ENCODE assay signal across 8 cellular contexts in genomic region chr17:56715613-56716357, GRCh38.
A peak's percentile ranks its signal among the peaks of the same experiment; 100 is the strongest.
DNase-seq lines count a peak whose midpoint lies in the region; ATAC-seq and TF ChIP-seq lines count a peak whose summit lies in the region.

No MANE protein-coding gene starts in this region.

- no peaks in the 10 kb centered on the region for H3K27me3 Mint-ChIP-seq in activated T-cell treated with anti-CD3 and anti-CD28 coated beads, Interleukin-2, amount 50 U/mL, for 72 hours (ENCODE audit: low read depth)

- TF ChIP-seq POLR2A in suprapubic skin (IDR thresholded peaks at IDR 0.05): no peak

- H3K27ac ChIP-seq in suprapubic skin: no peak overlapping the region

- peaks cover 0 to 4% of the 10 kb centered on the region in 2 donors for H3K36me3 Mint-ChIP-seq in activated T-cell treated with anti-CD3 and anti-CD28 coated beads, Interleukin-2, amount 50 U/mL, for 72 hours (ENCODE audit: insufficient read depth in 2 of 2)

- H3K4me1 Mint-ChIP-seq in activated T-cell treated with anti-CD3 and anti-CD28 coated beads, Interleukin-2, amount 50 U/mL, for 72 hours (ENCODE audit: low read depth): peaks cover 15% of the 10 kb centered on the region

- H3K9me3 ChIP-seq in suprapubic skin: no peaks in the 10 kb centered on the region

- no peaks in the 10 kb centered on the region for H3K4me1 ChIP-seq in suprapubic skin

- no peak overlapping the region for H3K27ac Mint-ChIP-seq in activated T-cell treated with anti-CD3 and anti-CD28 coated beads, Interleukin-2, amount 50 U/mL, for 72 hours

- H3K4me3 ChIP-seq in LNCaP clone FGC (ENCODE audit: low read depth, low read length) (no peak overlapping the region), fibroblast of the aortic adventitia (ENCODE audit: low read depth, low read length) (no peak overlapping the region), suprapubic skin (no peak overlapping the region)

- H3K27me3 ChIP-seq in suprapubic skin: peaks cover 3% of the 10 kb centered on the region

- WGBS in suprapubic skin: 20% methylated on average over 8 of the region's 8 CpGs

- TF ChIP-seq EP300 in suprapubic skin (IDR thresholded peaks at IDR 0.05): no peak

- no peak overlapping the region for H3K4me3 Mint-ChIP-seq in activated T-cell treated with anti-CD3 and anti-CD28 coated beads, Interleukin-2, amount 50 U/mL, for 72 hours

- no peaks in the 10 kb centered on the region for H3K36me3 ChIP-seq in suprapubic skin

- ATAC-seq in activated T-cell treated with anti-CD3 and anti-CD28 coated beads, Interleukin-2, amount 50 U/mL, for 72 hours (replicated peaks in 1 of 2): peak; percentile 92 to 97

- peaks cover 0 to 2% of the 10 kb centered on the region in 2 donors for H3K9me3 Mint-ChIP-seq in activated T-cell treated with anti-CD3 and anti-CD28 coated beads, Interleukin-2, amount 50 U/mL, for 72 hours

- TF ChIP-seq CTCF in LNCaP clone FGC (IDR thresholded peaks at IDR 0.05; ENCODE audit: control insufficient read depth, extremely low read depth, insufficient read depth) (peak; percentile 82), fibroblast of the aortic adventitia (IDR thresholded peaks at IDR 0.05; ENCODE audit: insufficient read depth, low read length) (peak; percentile 82), suprapubic skin (IDR thresholded peaks at IDR 0.05) (peak; percentile 46 to 72)

- DNase-seq in ELF-1 (ENCODE audit: low read depth, low spot score) (peak; percentile 88), H4 (ENCODE audit: low spot score) (peak; percentile 81), LNCaP clone FGC (ENCODE audit: low read depth) (peak; percentile 38), RPMI7951 (ENCODE audit: low read depth) (peak; percentile 68), fibroblast of the aortic adventitia (ENCODE audit: low read depth) (peak; percentile 83), non-pigmented ciliary epithelial cell (ENCODE audit: low read depth) (peak; percentile 36), suprapubic skin (ENCODE audit: low spot score in 2 of 2) (peak; percentile 84 to 89)
- peak; percentile 77 to 81 for DNase-seq in activated T-cell treated with anti-CD3 and anti-CD28 coated beads, Interleukin-2, amount 50 U/mL, for 72 hours

Comparison
In these comparisons a context has a peak if more than half of its experiments do, and no peak if none do; other contexts are left out.
1. DNase-seq: peak in every context shown above with its lines; median percentile 88 in ELF-1; 86 in suprapubic skin; 83 in fibroblast of the aortic adventitia; 81 in H4; 79 in activated T-cell treated with anti-CD3 and anti-CD28 coated beads, Interleukin-2, amount 50 U/mL, for 72 hours; 68 in RPMI7951; 38 in LNCaP clone FGC; 36 in non-pigmented ciliary epithelial cell.